8 cellular contexts compared by ENCODE assay signal in genomic region chr7:98733036-98733435, GRCh38.
DNase-seq lines count a peak whose midpoint lies in the region; ATAC-seq and TF ChIP-seq lines count a peak whose summit lies in the region.

No MANE protein-coding gene starts in this region.

- peaks cover 10% of the 10 kb centered on the region for H3K9me3 ChIP-seq in left ventricle myocardium inferior (replicated peaks)
- no peaks in the 10 kb centered on the region for H3K9me3 ChIP-seq in MG63
- peaks cover 0 to 5% (median under 1%) of the 10 kb centered on the region in 4 donors for H3K9me3 ChIP-seq in sigmoid colon

- no peaks in the 10 kb centered on the region for H3K9me3 Mint-ChIP-seq in stimulated activated effector memory CD8-positive, alpha-beta T cell treated with anti-CD3 and anti-CD28 coated beads, Interleukin-12 subunit alpha, Interleukin-12 subunit beta, amount 100 ng/mL, for 72 hours

- no peak for TF ChIP-seq POLR2A in sigmoid colon (IDR thresholded peaks at IDR 0.05)

- peak; percentile 32 for TF ChIP-seq CTCF in left ventricle myocardium inferior (IDR thresholded peaks at IDR 0.05; ENCODE audit: borderline replicate concordance)
- no peak for TF ChIP-seq CTCF in sigmoid colon (IDR thresholded peaks at IDR 0.05)

- H3K27ac ChIP-seq in left ventricle myocardium inferior (replicated peaks) (no peak overlapping the region), sigmoid colon (no peak overlapping the region)

- no peak overlapping the region for H3K4me3 Mint-ChIP-seq in stimulated activated effector memory CD8-positive, alpha-beta T cell treated with anti-CD3 and anti-CD28 coated beads, Interleukin-12 subunit alpha, Interleukin-12 subunit beta, amount 100 ng/mL, for 72 hours

- H3K27ac Mint-ChIP-seq in stimulated activated effector memory CD8-positive, alpha-beta T cell treated with anti-CD3 and anti-CD28 coated beads, Interleukin-12 subunit alpha, Interleukin-12 subunit beta, amount 100 ng/mL, for 72 hours = no peak overlapping the region

- no peaks in the 10 kb centered on the region for H3K4me1 Mint-ChIP-seq in stimulated activated effector memory CD8-positive, alpha-beta T cell treated with anti-CD3 and anti-CD28 coated beads, Interleukin-12 subunit alpha, Interleukin-12 subunit beta, amount 100 ng/mL, for 72 hours

- 63 to 64% methylated on average over 2 of the region's 2 CpGs for WGBS in sigmoid colon, 2 donors

- TF ChIP-seq EP300 in sigmoid colon (IDR thresholded peaks at IDR 0.05) = no peak

- ATAC-seq in left cardiac atrium = no peak
- ATAC-seq in stimulated activated effector memory CD8-positive, alpha-beta T cell treated with anti-CD3 and anti-CD28 coated beads, Interleukin-12 subunit alpha, Interleukin-12 subunit beta, amount 100 ng/mL, for 72 hours = peak; percentile 68
- ATAC-seq in HG02623 (IDR thresholded peaks at IDR 0.05; ENCODE audit: unreplicated experiment) = no peak

- H3K4me1 ChIP-seq in left ventricle myocardium inferior (no peaks in the 10 kb centered on the region), sigmoid colon (no peaks in the 10 kb centered on the region)

- H3K36me3 ChIP-seq in left ventricle myocardium inferior = no peaks in the 10 kb centered on the region
- no peaks in the 10 kb centered on the region for H3K36me3 ChIP-seq in MG63
- H3K36me3 ChIP-seq in sigmoid colon = no peaks in the 10 kb centered on the region

- no peaks in the 10 kb centered on the region for H3K36me3 Mint-ChIP-seq in stimulated activated effector memory CD8-positive, alpha-beta T cell treated with anti-CD3 and anti-CD28 coated beads, Interleukin-12 subunit alpha, Interleukin-12 subunit beta, amount 100 ng/mL, for 72 hours

- H3K4me3 ChIP-seq in left ventricle myocardium inferior = no peak overlapping the region
- no peak overlapping the region for H3K4me3 ChIP-seq in MG63
- H3K4me3 ChIP-seq in sigmoid colon = no peak overlapping the region

- H3K27me3 ChIP-seq in left ventricle myocardium inferior (ENCODE audit: low read depth) (peaks cover 45% of the 10 kb centered on the region), MG63 (no peaks in the 10 kb centered on the region), sigmoid colon (peaks cover 0 to 10% (median 0%) of the 10 kb centered on the region in 3 donors)

- intact Hi-C loops in left ventricle myocardium inferior (cut with micrococcal nuclease) (no loop called here), left cardiac atrium (cut with DNase I) (no loop called here), sigmoid colon (cut with DNase I) (no loop called here)

- DNase-seq in left ventricle myocardium inferior (no peak), left cardiac atrium (no peak), MG63 (peak; percentile 22), glomerular visceral epithelial cell (ENCODE audit: extremely low spot score) (peak; percentile 20), sigmoid colon (no peak)
- peak; percentile 82 for DNase-seq in activated CD4-positive, alpha-beta T cell treated with anti-CD3 and anti-CD28 coated beads for 48 hours
- DNase-seq in stimulated activated effector memory CD8-positive, alpha-beta T cell treated with anti-CD3 and anti-CD28 coated beads, Interleukin-12 subunit alpha, Interleukin-12 subunit beta, amount 100 ng/mL, for 72 hours (ENCODE audit: low spot score in 2 of 2) = peak; percentile 31 to 81

Comparison
In these comparisons a context has a peak if more than half of its experiments do, and no peak if none do; other contexts are left out.
1. DNase-seq: peak in MG63 (single experiment), activated CD4-positive, alpha-beta T cell treated with anti-CD3 and anti-CD28 coated beads for 48 hours (single experiment), glomerular visceral epithelial cell (single experiment) and stimulated activated effector memory CD8-positive, alpha-beta T cell treated with anti-CD3 and anti-CD28 coated beads, Interleukin-12 subunit alpha, Interleukin-12 subunit beta, amount 100 ng/mL, for 72 hours (2 of 2); none in left ventricle myocardium inferior (single experiment), left cardiac atrium (single experiment) and sigmoid colon (single experiment).